Comparison of ENCODE assay signal across 20 cellular contexts in the genomic region with DNA sequence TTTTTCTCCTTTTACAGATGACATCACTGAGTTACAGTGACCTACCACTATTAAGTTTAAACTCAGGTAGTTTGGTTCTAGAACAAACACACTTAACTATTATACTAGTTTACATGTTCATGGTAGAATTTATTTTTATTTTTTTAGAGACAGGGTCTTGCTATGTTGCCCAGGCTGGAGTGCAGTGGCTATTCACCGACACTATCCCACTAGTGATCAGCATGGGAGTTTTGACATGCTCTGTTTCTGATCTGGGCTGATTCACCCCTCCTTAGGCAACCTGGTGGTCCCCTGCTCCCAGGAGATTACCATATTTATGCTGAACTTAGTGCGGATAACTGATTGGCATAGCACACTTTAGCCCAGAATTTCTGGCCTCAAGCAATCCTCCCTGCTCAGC.
"Had no signal": no experiment of that assay in that cellular context is flagged by ENCODE, and none has a peak within 500 bp of the region (broad histone marks: within the 10 kb centered on the region; RNA-seq: fewer than 3 reads in every experiment).

No MANE protein-coding gene starts in this region.

- H3K9me3 ChIP-seq: SJSA1 had no signal

- H3K27ac Mint-ChIP-seq: IgD-negative memory B cell had no signal

- DNase-seq: KBM-7, MV-4-11, NCI-H1048, NCI-H1105, NCI-H1417 treated with DMSO at 0.1 percent for 48 hours, NCI-H146, NCI-H1694 treated with DMSO at 0.1 percent for 48 hours, NCI-H1930, NCI-H2081, NCI-H2107, NCI-H2227 treated with DMSO at 0.1 percent for 48 hours, NCI-H524, NCI-H774, Right ventricle myocardium superior, RPMI8226, SIG-M5, SW 1271 had no signal

- H3K4me1 ChIP-seq: SJSA1 had no signal

- H3K9me3 Mint-ChIP-seq: IgD-negative memory B cell had no signal

- H3K36me3 ChIP-seq: SJSA1 had no signal

- H3K27ac ChIP-seq: SJSA1, SK-N-MC had no signal

- H3K4me3 Mint-ChIP-seq: IgD-negative memory B cell had no signal

- H3K27me3 Mint-ChIP-seq: IgD-negative memory B cell had no signal

- H3K4me3 ChIP-seq: SJSA1, SK-N-MC had no signal

- H3K27me3 ChIP-seq: SJSA1 had no signal
